Comparison of ENCODE assay signal across 8 cellular contexts in the genomic region with DNA sequence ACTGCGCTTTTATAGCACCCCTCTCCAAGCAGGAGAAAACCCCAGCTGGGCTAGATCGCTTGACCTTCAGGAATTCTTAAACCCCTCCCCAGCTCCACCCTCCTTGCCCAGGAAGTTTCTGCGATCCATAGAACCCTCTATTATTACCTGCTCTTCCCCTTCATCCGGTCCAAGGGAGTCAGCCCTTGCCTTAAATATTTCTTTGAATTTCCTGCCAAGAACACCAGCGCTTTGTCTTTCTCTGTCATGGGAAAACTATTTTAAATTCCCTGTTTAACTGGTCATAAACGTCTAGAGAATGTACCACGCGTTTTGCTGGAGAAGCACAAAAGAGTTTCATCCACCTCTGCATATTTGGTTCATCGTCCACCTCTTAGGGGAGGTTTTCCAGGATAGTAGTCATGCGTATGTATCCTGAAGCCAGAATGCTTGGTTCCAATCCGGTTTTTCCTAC. TPM values are rescaled to one million over a fixed set of nuclear protein-coding genes. Genes with fewer than 3 reads are reported as not detected.
DNase-seq lines count a peak whose midpoint lies in the region; ATAC-seq and TF ChIP-seq lines count a peak whose summit lies in the region.

No MANE protein-coding gene starts in this region.

- no peak for TF ChIP-seq CTCF in IMR-90 (conservative IDR thresholded peaks at IDR 0.05; ENCODE audit: low read depth, low read length)
- no peak for TF ChIP-seq CTCF in lung (IDR thresholded peaks at IDR 0.05; ENCODE audit: control extremely low read depth, extremely low read depth)
- no peak for TF ChIP-seq CTCF in vagina (IDR thresholded peaks at IDR 0.05)

- peaks cover 0 to 34% of the 10 kb centered on the region in 2 experiments; a peak in 2 of 4 replicates for H3K79me1 ChIP-seq in IMR-90 (ENCODE audit: low read depth in 1 of 2, low read length in 2 of 2)

- peak overlapping the region; percentile 38; the same call in 1 of the 2 replicates for H2BK20ac ChIP-seq in IMR-90 (ENCODE audit: low read depth, low read length)

- peaks cover 15% of the 10 kb centered on the region for H4K20me1 ChIP-seq in IMR-90 (ENCODE audit: insufficient read depth, low read length)

- H3K4me3 ChIP-seq in IMR-90 (ENCODE audit: insufficient read depth, low read depth, low read length) (peak overlapping the region; percentile 95), lung (peak overlapping the region; percentile 100), vagina (peak overlapping the region; percentile 83 to 92)

- H3K4me1 Mint-ChIP-seq in activated CD4-positive, alpha-beta T cell treated with anti-CD3 and anti-CD28 coated beads, Interleukin-2, amount 10 ng/mL, durations not matched to agents 24 days and 14 days = peaks cover 15% of the 10 kb centered on the region

- H2AFZ ChIP-seq in IMR-90 (replicated peaks; ENCODE audit: low read length, poor library complexity) = peak overlapping the region; percentile 100

- H4K91ac ChIP-seq in IMR-90 (ENCODE audit: insufficient read depth, low read depth, low read length) = peak overlapping the region; percentile 89

- H3K9ac ChIP-seq in IMR-90 (ENCODE audit: low read depth, low read length) = peak overlapping the region; percentile 76

- H3K14ac ChIP-seq in IMR-90 (replicated peaks; ENCODE audit: low read depth, low read length) = peak overlapping the region; percentile 97

- peaks cover 2% of the 10 kb centered on the region for H3K36me3 Mint-ChIP-seq in activated CD4-positive, alpha-beta T cell treated with anti-CD3 and anti-CD28 coated beads, Interleukin-2, amount 10 ng/mL, durations not matched to agents 24 days and 14 days (ENCODE audit: low read depth)

- dilution Hi-C loops in IMR-90 (cut with HindIII; ENCODE audit: low sequenced_read_pairs, unreplicated experiment) = no loop called here

- 0% methylated on average over 3 of the region's 11 CpGs; no CpG with 5 or more reads in 1 of the 2 experiments for WGBS in IMR-90 (ENCODE audit: extremely low coverage in 2 of 2, insufficient read length in 1 of 2), 2 experiments
- 17 to 20% methylated on average over 11 of the region's 11 CpGs for WGBS in lung, 2 donors

- peaks cover 4% of the 10 kb centered on the region for H3K9me3 Mint-ChIP-seq in activated CD4-positive, alpha-beta T cell treated with anti-CD3 and anti-CD28 coated beads, Interleukin-2, amount 10 ng/mL, durations not matched to agents 24 days and 14 days

- ATAC-seq in IMR-90 (ENCODE audit: low read depth) (peak; percentile 16), lung (ENCODE audit: insufficient read depth, low FRiP score) (no peak), HG03097 (IDR thresholded peaks at IDR 0.05; ENCODE audit: low FRiP score, unreplicated experiment) (no peak), HG02678 (IDR thresholded peaks at IDR 0.05; ENCODE audit: unreplicated experiment) (no peak)

- no peaks in the 10 kb centered on the region; the same call in 1 of the 2 replicates for H3K36me3 ChIP-seq in IMR-90 (ENCODE audit: control insufficient read depth, insufficient read depth, low read length)
- no peaks in the 10 kb centered on the region for H3K36me3 ChIP-seq in lung (ENCODE audit: control insufficient read depth in 2 of 2, insufficient read depth in 2 of 2, low read length in 2 of 2)
- H3K36me3 ChIP-seq in vagina = no peaks in the 10 kb centered on the region

- peak overlapping the region; percentile 89 for H2AK9ac ChIP-seq in IMR-90 (replicated peaks; ENCODE audit: low read depth, low read length, poor library complexity)

- H3K56ac ChIP-seq in IMR-90 (ENCODE audit: extremely low read depth, insufficient read depth, low read length) = peak overlapping the region; percentile 80

- POLR2A ChIA-PET in IMR-90 (lab: Charles Lee; ENCODE audit: unreplicated experiment) = no interaction called here

- H2BK15ac ChIP-seq in IMR-90 (ENCODE audit: low read depth, low read length) = 0 out of 3 replicates have a peak overlapping the region, but pooled peaks have one; percentile 48

- CTCF ChIA-PET in IMR-90 (lab: Yijun Ruan, JAX) = interaction anchor here (0.6 to 2.0 kb wide), 3 partner anchors 10 to 111 kb away, joined by 3 to 6 read pairs (median 3); no protein-coding TSS in a partner anchor

- H3K4me1 ChIP-seq in IMR-90 (ENCODE audit: control insufficient read depth, insufficient read depth, low read length) = no peaks in the 10 kb centered on the region
- no peaks in the 10 kb centered on the region for H3K4me1 ChIP-seq in lung (ENCODE audit: control insufficient read depth in 2 of 2, insufficient read depth in 2 of 2, low read length in 2 of 2)
- peaks cover 30% of the 10 kb centered on the region for H3K4me1 ChIP-seq in vagina

- no peak for TF ChIP-seq RAD21 in IMR-90 (IDR thresholded peaks at IDR 0.05; ENCODE audit: low read length)

- peak overlapping the region; percentile 75 for H3K18ac ChIP-seq in IMR-90 (ENCODE audit: low read depth, low read length)

- no TSS peak for BruUV-seq in IMR-90 (replicated peaks; lab: Mats Ljungman, UMichigan)

- TF ChIP-seq POLR2A in IMR-90 (IDR thresholded peaks at IDR 0.05; ENCODE audit: low read depth, low read length) (no peak), vagina (IDR thresholded peaks at IDR 0.05) (no peak)

- H3K27me3 Mint-ChIP-seq in activated CD4-positive, alpha-beta T cell treated with anti-CD3 and anti-CD28 coated beads, Interleukin-2, amount 10 ng/mL, durations not matched to agents 24 days and 14 days = peaks cover 28% of the 10 kb centered on the region

- intact Hi-C loops in activated CD4-positive, alpha-beta T cell treated with anti-CD3 and anti-CD28 coated beads, Interleukin-2, amount 10 ng/mL, durations not matched to agents 24 days and 14 days (cut with micrococcal nuclease) = loop anchor here (1.0 to 2.0 kb wide), 2 partner anchors 221 to 236 kb away; a partner anchor contains a TSS
- intact Hi-C loops in IMR-90 (cut with micrococcal nuclease) = no loop called here
- intact Hi-C loops in vagina (cut with DNase I) = no loop called here

- no peak overlapping the region for H2AK5ac ChIP-seq in IMR-90 (ENCODE audit: low read depth, low read length)

- H3K4me2 ChIP-seq in IMR-90 (ENCODE audit: low read depth, low read length) = peak overlapping the region; percentile 93

- H3K27ac ChIP-seq in IMR-90 (ENCODE audit: insufficient read depth, low read length) = peak overlapping the region; percentile 60
- H3K27ac ChIP-seq in caudate nucleus (ENCODE audit: low read depth, low read length) = peak overlapping the region; percentile 28
- peak overlapping the region; percentile 84 to 99 for H3K27ac ChIP-seq in lung (ENCODE audit: low read depth in 1 of 2, low read length in 1 of 2)
- peak overlapping the region; percentile 88 for H3K27ac ChIP-seq in vagina

- no peaks in the 10 kb centered on the region for H3K9me1 ChIP-seq in IMR-90 (ENCODE audit: insufficient read depth, low read length)

- peak overlapping the region; percentile 91 for H2BK120ac ChIP-seq in IMR-90 (ENCODE audit: low read depth, low read length)

- peak overlapping the region; percentile 98 for H4K5ac ChIP-seq in IMR-90 (ENCODE audit: low read depth, low read length)

- H3K9me3 ChIP-seq in IMR-90 (ENCODE audit: control insufficient read depth, insufficient read depth, low read length) = 0 out of 2 replicates have a peak, but pooled peaks cover 2% of the 10 kb centered on the region
- H3K9me3 ChIP-seq in lung (ENCODE audit: control insufficient read depth in 2 of 2, insufficient read depth in 1 of 2, low read length in 1 of 2) = peaks cover 0 to 2% of the 10 kb centered on the region in 2 donors
- H3K9me3 ChIP-seq in vagina = no peaks in the 10 kb centered on the region

- peak overlapping the region; percentile 62 for H2BK5ac ChIP-seq in IMR-90 (ENCODE audit: low read depth, low read length, poor library complexity, severe bottlenecking)

- H4K8ac ChIP-seq in IMR-90 (ENCODE audit: low read depth in 2 of 2, low read length in 2 of 2) = peak overlapping the region; percentile 78 to 98

- H3K23ac ChIP-seq in IMR-90 (ENCODE audit: low read depth, low read length) = peak overlapping the region; percentile 93

- in situ Hi-C loops in IMR-90 (cut with MboI; ENCODE audit: low sequenced_read_pairs) = no loop called here

- DNase-seq in activated CD4-positive, alpha-beta T cell treated with anti-CD3 and anti-CD28 coated beads, Interleukin-2, amount 10 ng/mL, durations not matched to agents 24 days and 14 days = no peak
- no peak for DNase-seq in activated CD4-positive, alpha-beta T cell treated with anti-CD3 and anti-CD28 coated beads, Interleukin-2, amount 50 U/mL, for 48 hours
- DNase-seq in IMR-90 (peak; percentile 32), caudate nucleus (lab: John Stamatoyannopoulos, UW) (no peak), lung (ENCODE audit: low spot score) (no peak), vagina (ENCODE audit: extremely low spot score in 2 of 2) (no peak)

- peak overlapping the region; percentile 90 for H3K27ac Mint-ChIP-seq in activated CD4-positive, alpha-beta T cell treated with anti-CD3 and anti-CD28 coated beads, Interleukin-2, amount 10 ng/mL, durations not matched to agents 24 days and 14 days

- H3K27me3 ChIP-seq in IMR-90 (ENCODE audit: control insufficient read depth, insufficient read depth, low read length) (no peaks in the 10 kb centered on the region; the same call in 1 of the 2 replicates), lung (ENCODE audit: control insufficient read depth, insufficient read depth) (no peaks in the 10 kb centered on the region), vagina (no peaks in the 10 kb centered on the region)

- peak overlapping the region; percentile 92 for H3K4ac ChIP-seq in IMR-90 (ENCODE audit: low read depth, low read length)

- peak overlapping the region; percentile 98 for H3K4me3 Mint-ChIP-seq in activated CD4-positive, alpha-beta T cell treated with anti-CD3 and anti-CD28 coated beads, Interleukin-2, amount 10 ng/mL, durations not matched to agents 24 days and 14 days

TF ChIP-seq in IMR-90, 13 proteins besides CTCF, POLR2A, EP300 and RAD21 (continues in another document):
- no peak for TF ChIP-seq FOS (IDR thresholded peaks at IDR 0.05; ENCODE audit: low read depth, low read length)
- no peak for TF ChIP-seq RFX5 (IDR thresholded peaks at IDR 0.05; ENCODE audit: low read depth, low read length)

RNA-seq across cellular contexts. Expression of a gene that starts 0.5 kb away (rescaled TPM):
- total RNA-seq in activated CD4-positive, alpha-beta T cell treated with anti-CD3 and anti-CD28 coated beads, Interleukin-2, amount 10 ng/mL, durations not matched to agents 24 days and 14 days = 10.9 and 11.5 TPM in 2 replicates
- total RNA-seq in IMR-90 (2012; rRNA removed) = 15.3 and 17.6 TPM in 2 replicates
- 5.6 and 6.0 TPM in 2 replicates for polyA plus RNA-seq in IMR-90 (2012; rRNA removed)
- 1.5 and 1.9 TPM in 2 replicates for polyA plus RNA-seq in IMR-90 (2012; cell fraction: cytosol; rRNA removed)
- 1.4 and 10.2 TPM in 2 replicates for polyA plus RNA-seq in IMR-90 (2012; cell fraction: nucleus; rRNA removed; ENCODE audit: low replicate concordance)
- 10 to 100 TPM; 13.1 to 14.0 TPM for total RNA-seq in lung
- 1 to 10 TPM; 2.2 to 4.5 TPM for polyA plus RNA-seq in lung
- 10.6 TPM for total RNA-seq in vagina

RNA-seq across cellular contexts. Expression of a gene that starts 57.2 kb away (rescaled TPM):
- total RNA-seq in activated CD4-positive, alpha-beta T cell treated with anti-CD3 and anti-CD28 coated beads, Interleukin-2, amount 10 ng/mL, durations not matched to agents 24 days and 14 days = 0.14 TPM in 1 of 2 replicates, not detected in the other
- total RNA-seq in IMR-90 (2012; rRNA removed) (0.56 and 0.72 TPM in 2 replicates), lung (1 to 10 TPM; 1.1 to 2.3 TPM), vagina (0.25 TPM)
- polyA plus RNA-seq in IMR-90 (2012; rRNA removed) (0.06 and 0.14 TPM in 2 replicates), lung (under 1 TPM; 0.08 to 0.13 TPM)
- polyA plus RNA-seq in IMR-90 (2012; cell fraction: cytosol; rRNA removed) = 0.02 and 0.04 TPM in 2 replicates
- 0.02 and 0.09 TPM in 2 replicates for polyA plus RNA-seq in IMR-90 (2012; cell fraction: nucleus; rRNA removed; ENCODE audit: low replicate concordance)

Comparison
In these comparisons a context has a peak if more than half of its experiments do, and no peak if none do; other contexts are left out.
1. H3K27ac ChIP-seq: peak in every context shown above with its lines; median percentile 92 in lung; 88 in vagina; 60 in IMR-90; 28 in caudate nucleus.